ENCODE assay signal across 1 cellular context in the genomic region with DNA sequence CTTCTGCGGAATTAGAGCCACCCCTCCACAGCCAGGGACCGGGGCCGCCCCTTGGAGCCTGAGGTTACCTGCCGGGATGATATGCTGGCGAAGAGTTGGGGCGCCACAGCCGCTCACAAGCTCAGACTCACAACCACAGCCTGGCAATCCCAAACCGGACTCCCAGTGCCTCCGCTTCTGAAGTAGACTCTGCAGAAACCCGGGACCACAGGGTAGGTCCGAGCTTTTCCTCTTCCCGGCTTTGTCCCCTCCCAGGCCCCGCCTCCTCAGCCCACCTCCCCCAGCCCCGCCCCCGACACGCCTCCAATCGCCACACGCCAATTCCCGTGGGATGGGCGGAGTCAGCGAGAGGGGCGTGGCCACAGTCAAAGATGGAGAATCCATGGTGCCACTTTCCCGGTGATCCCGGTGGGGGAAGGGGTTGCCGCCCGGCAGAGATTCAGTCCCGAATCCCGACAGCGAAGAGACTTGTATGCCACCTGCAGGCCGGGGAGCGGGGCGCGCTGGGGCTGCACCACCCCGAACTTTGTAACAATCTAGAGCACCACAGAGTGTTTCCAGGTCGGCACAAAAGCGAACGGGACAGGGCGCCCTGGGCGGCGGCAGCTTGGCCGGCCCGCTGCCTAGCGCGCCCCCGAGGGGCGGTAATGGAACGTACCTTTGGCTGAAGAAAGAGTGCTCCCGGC.
TF ChIP-seq lines count a peak whose summit lies in the region.

Gene IDH1 (minus strand): TSS at position 201 of the 686 bp plus-strand sequence. CDS start 3,520 bp downstream, outside the sequence.

TF ChIP-seq in HepG2, 621 proteins besides CTCF, POLR2A, EP300 and RAD21 (continued from another document and continues in another):
- TF ChIP-seq NFAT5 (CRISPR knock-in tag; IDR thresholded peaks at IDR 0.05) (peak; percentile 38; the same call in 1 of the 2 replicates), ZSCAN12 (CRISPR knock-in tag; IDR thresholded peaks at IDR 0.05) (peak; percentile 73; the same call in 1 of the 2 replicates), ZNF850 (CRISPR knock-in tag; conservative IDR thresholded peaks at IDR 0.05) (no peak), ZNF652 (CRISPR knock-in tag; IDR thresholded peaks at IDR 0.05; ENCODE audit: borderline replicate concordance, low read depth) (no peak), EZH2 (conservative IDR thresholded peaks at IDR 0.05; ENCODE audit: low read depth, low read length) (no peak), CCDC6 (CRISPR knock-in tag; IDR thresholded peaks at IDR 0.05) (peak; percentile 94), ZNF441 (CRISPR knock-in tag; IDR thresholded peaks at IDR 0.05; ENCODE audit: borderline replicate concordance) (no peak), ZNF747 (CRISPR knock-in tag; IDR thresholded peaks at IDR 0.05; ENCODE audit: borderline replicate concordance) (peak; percentile 73; the same call in 1 of the 2 replicates), ZBTB34 (CRISPR knock-in tag; IDR thresholded peaks at IDR 0.05) (no peak; the same call in 1 of the 2 replicates), ZNF879 (CRISPR knock-in tag; IDR thresholded peaks at IDR 0.05) (no peak), PCBP2 (optimal IDR thresholded peaks at IDR 0.05; ENCODE audit: low read depth, low read length, poor library complexity, severe bottlenecking) (no peak), SRY (CRISPR knock-in tag; IDR thresholded peaks at IDR 0.05) (0 out of 2 replicates have a peak, but pooled peaks have one; percentile 52), STAG1 (CRISPR knock-in tag; IDR thresholded peaks at IDR 0.05) (peak; percentile 69), MAFK (conservative IDR thresholded peaks at IDR 0.05 in 1 of 2, IDR thresholded peaks at IDR 0.05 in 1 of 2; ENCODE audit: low read length in 2 of 2) (no peak), ASH2L (IDR thresholded peaks at IDR 0.05; ENCODE audit: insufficient read length, low read depth, low read length) (peak; percentile 85), ZNF383 (CRISPR knock-in tag; IDR thresholded peaks at IDR 0.05; ENCODE audit: borderline replicate concordance) (no peak), TERF1 (CRISPR knock-in tag; IDR thresholded peaks at IDR 0.05) (no peak), SRF (IDR thresholded peaks at IDR 0.05; ENCODE audit: low read depth, low read length) (peak; percentile 11; the same call in 1 of the 2 replicates), PRDM10 (CRISPR knock-in tag; IDR thresholded peaks at IDR 0.05; ENCODE audit: low read depth) (peak; percentile 83; the same call in 1 of the 2 replicates), KDM3A (CRISPR knock-in tag; IDR thresholded peaks at IDR 0.05; ENCODE audit: low read depth) (peak; percentile 89), SMC3 (IDR thresholded peaks at IDR 0.05; ENCODE audit: low read length) (no peak), TARDBP (CRISPR knock-in tag; IDR thresholded peaks at IDR 0.05) (peak; percentile 84), ZNF891 (CRISPR knock-in tag; IDR thresholded peaks at IDR 0.05) (peak; percentile 66; the same call in 1 of the 2 replicates), SALL2 (CRISPR knock-in tag; IDR thresholded peaks at IDR 0.05) (peak; percentile 81), AKNA (CRISPR knock-in tag; IDR thresholded peaks at IDR 0.05; ENCODE audit: borderline replicate concordance) (no peak), HMGXB4 (CRISPR knock-in tag; IDR thresholded peaks at IDR 0.05; ENCODE audit: borderline replicate concordance in 1 of 2, low read depth in 1 of 2) (peak; percentile 97 to 99), MTA3 (CRISPR knock-in tag; IDR thresholded peaks at IDR 0.05) (no peak)
- TF ChIP-seq, protein P1, sequence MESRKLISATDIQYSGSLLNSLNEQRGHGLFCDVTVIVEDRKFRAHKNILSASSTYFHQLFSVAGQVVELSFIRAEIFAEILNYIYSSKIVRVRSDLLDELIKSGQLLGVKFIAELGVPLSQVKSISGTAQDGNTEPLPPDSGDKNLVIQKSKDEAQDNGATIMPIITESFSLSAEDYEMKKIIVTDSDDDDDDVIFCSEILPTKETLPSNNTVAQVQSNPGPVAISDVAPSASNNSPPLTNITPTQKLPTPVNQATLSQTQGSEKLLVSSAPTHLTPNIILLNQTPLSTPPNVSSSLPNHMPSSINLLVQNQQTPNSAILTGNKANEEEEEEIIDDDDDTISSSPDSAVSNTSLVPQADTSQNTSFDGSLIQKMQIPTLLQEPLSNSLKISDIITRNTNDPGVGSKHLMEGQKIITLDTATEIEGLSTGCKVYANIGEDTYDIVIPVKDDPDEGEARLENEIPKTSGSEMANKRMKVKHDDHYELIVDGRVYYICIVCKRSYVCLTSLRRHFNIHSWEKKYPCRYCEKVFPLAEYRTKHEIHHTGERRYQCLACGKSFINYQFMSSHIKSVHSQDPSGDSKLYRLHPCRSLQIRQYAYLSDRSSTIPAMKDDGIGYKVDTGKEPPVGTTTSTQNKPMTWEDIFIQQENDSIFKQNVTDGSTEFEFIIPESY (CRISPR knock-in tag; IDR thresholded peaks at IDR 0.05) = no peak; the same call in 1 of the 2 replicates
- TF ChIP-seq, protein P2, sequence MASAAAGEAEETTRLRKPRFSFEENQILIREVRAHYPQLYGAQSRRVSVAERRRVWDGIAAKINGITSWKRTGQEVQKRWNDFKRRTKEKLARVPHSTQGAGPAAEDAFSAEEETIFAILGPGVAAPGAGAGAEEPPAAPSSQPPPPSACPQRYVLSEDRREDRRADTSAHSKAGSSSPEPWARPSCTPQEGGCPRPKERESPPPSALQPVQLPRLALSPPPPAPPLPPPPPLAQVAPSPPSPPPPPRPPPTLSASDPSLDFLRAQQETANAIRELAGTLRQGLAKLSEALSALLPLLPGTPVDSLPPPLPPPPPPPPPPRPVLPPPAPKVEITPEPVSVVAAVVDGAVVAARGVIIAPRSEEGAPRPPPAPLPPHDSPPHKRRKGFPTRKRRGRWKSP (CRISPR knock-in tag; IDR thresholded peaks at IDR 0.05) = peak; percentile 67
